ENCODE assay signal across 13 cellular contexts in the genomic region with DNA sequence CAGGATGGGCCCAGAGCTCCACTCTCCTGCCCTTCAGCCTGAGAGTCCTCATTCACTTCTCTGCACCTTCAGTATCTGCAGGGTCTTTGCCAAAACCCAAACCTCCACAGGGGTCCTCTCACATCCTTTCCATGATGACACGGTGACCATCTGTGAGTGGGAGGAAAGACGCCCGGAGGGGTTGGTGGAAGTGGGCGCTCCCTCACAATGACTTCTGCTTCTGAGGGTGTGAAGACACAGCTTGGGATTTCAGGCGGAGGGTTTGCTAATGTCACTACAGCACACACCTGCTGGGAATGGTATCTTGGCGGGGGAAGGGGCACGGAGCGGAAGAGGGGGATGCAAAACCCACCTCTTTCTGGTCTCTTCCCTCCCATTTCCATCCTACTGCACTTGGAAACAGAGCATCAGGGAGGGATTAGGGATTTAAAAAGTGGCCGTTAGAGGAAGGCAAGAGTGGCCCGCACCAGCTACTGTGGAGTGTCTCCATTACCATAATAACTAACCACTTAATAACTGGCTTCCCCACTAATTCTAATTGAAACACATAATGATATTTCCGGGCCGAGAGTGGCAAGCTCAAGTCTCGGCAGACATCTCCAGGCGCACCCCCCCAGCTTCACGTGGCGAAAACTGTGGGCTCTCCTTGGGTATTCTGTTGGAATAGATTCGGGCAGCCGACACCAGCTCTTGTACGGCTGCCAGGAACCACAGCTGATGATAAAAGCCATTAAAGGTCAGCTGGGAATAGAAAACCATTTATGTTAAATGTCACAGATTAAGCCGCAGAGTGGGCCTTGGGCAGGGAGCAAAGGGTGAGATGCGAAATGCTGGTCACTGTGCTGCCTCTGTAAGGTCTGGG.
DNase-seq lines count a peak whose midpoint lies in the region; ATAC-seq, FAIRE-seq and TF ChIP-seq lines count a peak whose summit lies in the region.
"Had no signal": no experiment of that assay in that cellular context is flagged by ENCODE, and none has a peak within 500 bp of the region (broad histone marks: within the 10 kb centered on the region; RNA-seq: fewer than 3 reads in every experiment).

No MANE protein-coding gene starts in this region.

- H3K4me1 ChIP-seq in right atrium auricular region (peaks cover 0 to 21% of the 10 kb centered on the region in 2 donors), HepG2 (ENCODE audit: insufficient read depth, low read length) (no peaks in the 10 kb centered on the region)

- in situ Hi-C loops in HepG2 (cut with HindIII; ENCODE audit: extremely low pct_ligation_motif_present, low pct_unique_long_range_greater_than_20kb): no loop called here

- intact Hi-C loops in HepG2 (cut with micrococcal nuclease; ENCODE audit: unreplicated experiment): no loop called here

- ATAC-seq in HepG2 (no peak), HG02973 (IDR thresholded peaks at IDR 0.05; ENCODE audit: unreplicated experiment) (no peak)
- ATAC-seq: naive thymus-derived CD8-positive, alpha-beta T cell had no signal

- no peak for TF ChIP-seq EP300 in HepG2 (IDR thresholded peaks at IDR 0.05; ENCODE audit: low read depth in 2 of 2, low read length in 2 of 2)
- TF ChIP-seq EP300 in HepG2 (CRISPR knock-in tag; IDR thresholded peaks at IDR 0.05; ENCODE audit: borderline replicate concordance): no peak

- no peaks in the 10 kb centered on the region for H3K9me3 Mint-ChIP-seq in activated naive CD4-positive, alpha-beta T cell treated with anti-CD3 and anti-CD28 coated beads, Interleukin-2, amount 10 ng/mL, durations not matched to agents 7 days and 5 days
- H3K9me3 Mint-ChIP-seq: naive thymus-derived CD8-positive, alpha-beta T cell had no signal

- no peak for TF ChIP-seq RAD21 in HepG2 (CRISPR knock-in tag; IDR thresholded peaks at IDR 0.05)

- peaks cover 19% of the 10 kb centered on the region for H3K27me3 Mint-ChIP-seq in activated naive CD4-positive, alpha-beta T cell treated with anti-CD3 and anti-CD28 coated beads, Interleukin-2, amount 10 ng/mL, durations not matched to agents 7 days and 5 days
- H3K27me3 Mint-ChIP-seq: naive thymus-derived CD8-positive, alpha-beta T cell had no signal

- H3K27ac ChIP-seq in right atrium auricular region (peak overlapping the region; percentile 21 to 48), HepG2 (ENCODE audit: extremely low read length, insufficient read depth, low read length) (no peak overlapping the region)
- H3K27ac ChIP-seq: ascending aorta, C4-2B had no signal

- no peak overlapping the region for H3K27ac Mint-ChIP-seq in activated naive CD4-positive, alpha-beta T cell treated with anti-CD3 and anti-CD28 coated beads, Interleukin-2, amount 10 ng/mL, durations not matched to agents 7 days and 5 days
- H3K27ac Mint-ChIP-seq: dendritic cell treated with granulocyte-macrophage colony-stimulating factor and Interleukin-4, amounts not matched to agents 40 ng/mL and 50 ng/mL, for 4 days; naive thymus-derived CD8-positive, alpha-beta T cell had no signal

- peaks cover 9% of the 10 kb centered on the region for H3K4me1 Mint-ChIP-seq in activated naive CD4-positive, alpha-beta T cell treated with anti-CD3 and anti-CD28 coated beads, Interleukin-2, amount 10 ng/mL, durations not matched to agents 7 days and 5 days

- POLR2A ChIA-PET in HepG2 (lab: Yijun Ruan, JAX): no interaction called here

- peak; percentile 58 for DNase-seq in D341Med (ENCODE audit: low spot score)
- peak; percentile 71 for DNase-seq in NCI-H1417 treated with DMSO at 0.1 percent for 48 hours (lab: John Stamatoyannopoulos, UW)
- DNase-seq in NCI-H82 (lab: John Stamatoyannopoulos, UW): peak; percentile 70
- no peak for DNase-seq in right atrium auricular region (ENCODE audit: low spot score)
- DNase-seq in HepG2 (ENCODE audit: low spot score): no peak
- no peak for DNase-seq in activated naive CD4-positive, alpha-beta T cell treated with anti-CD3 and anti-CD28 coated beads, Interleukin-2, amount 10 ng/mL, durations not matched to agents 7 days and 5 days
- DNase-seq: activated CD4-positive, alpha-beta T cell treated with anti-CD3 and anti-CD28 coated beads, Interleukin-2, amount 50 U/mL, for 48 hours; naive thymus-derived CD8-positive, alpha-beta T cell had no signal

- TF ChIP-seq CTCF in right atrium auricular region (IDR thresholded peaks at IDR 0.05): no peak
- no peak for TF ChIP-seq CTCF in HepG2 (CRISPR knock-in tag; IDR thresholded peaks at IDR 0.05)

- H3K27me3 ChIP-seq in right atrium auricular region (no peaks in the 10 kb centered on the region), HepG2 (ENCODE audit: control insufficient read depth in 1 of 2, insufficient read depth in 2 of 2, low read length in 2 of 2) (peaks cover 8 to 60% of the 10 kb centered on the region in 2 experiments; a peak in 4 of 5 replicates)
- H3K27me3 ChIP-seq: ascending aorta had no signal

- H4K20me1 ChIP-seq in HepG2 (ENCODE audit: insufficient read depth, low read length): no peaks in the 10 kb centered on the region

- CTCF ChIA-PET in HepG2 (lab: Yijun Ruan, JAX; ENCODE audit: low intra/inter-chr PET ratio, low total read pairs): no interaction called here
- CTCF ChIA-PET in activated naive CD4-positive, alpha-beta T cell treated with anti-CD3 and anti-CD28 coated beads, Interleukin-2, amount 10 ng/mL, durations not matched to agents 7 days and 5 days (lab: Charles Lee): no interaction called here

- H3K4me2 ChIP-seq in HepG2 (ENCODE audit: low read depth, low read length): no peak overlapping the region

- no peak for TF ChIP-seq POLR2A in HepG2 (IDR thresholded peaks at IDR 0.05; ENCODE audit: insufficient read depth in 1 of 2, low read depth in 2 of 2, low read length in 2 of 2)

- BruUV-seq in HepG2 (replicated peaks; lab: Mats Ljungman, UMichigan): no TSS peak

- H3K9me3 ChIP-seq in right atrium auricular region (no peaks in the 10 kb centered on the region), HepG2 (ENCODE audit: low read length) (no peaks in the 10 kb centered on the region)
- H3K9me3 ChIP-seq: ascending aorta had no signal

- no peak for FAIRE-seq in HepG2 (lab: Jason Lieb, UNC)
- FAIRE-seq: G401.6 had no signal

- 42% methylated on average over 20 of the region's 21 CpGs for WGBS in HepG2 (ENCODE audit: low lambda C conversion rate)

- no peak overlapping the region for H3K9ac ChIP-seq in HepG2 (ENCODE audit: insufficient read depth, low read depth, low read length)

- H3K36me3 Mint-ChIP-seq in activated naive CD4-positive, alpha-beta T cell treated with anti-CD3 and anti-CD28 coated beads, Interleukin-2, amount 10 ng/mL, durations not matched to agents 7 days and 5 days: no peaks in the 10 kb centered on the region
- H3K36me3 Mint-ChIP-seq: naive thymus-derived CD8-positive, alpha-beta T cell had no signal

- H3K79me2 ChIP-seq in HepG2 (ENCODE audit: insufficient read depth, low read length): no peaks in the 10 kb centered on the region

- H3K4me3 ChIP-seq in right atrium auricular region (no peak overlapping the region), HepG2 (replicated peaks in 1 of 3; ENCODE audit: insufficient read depth in 1 of 3, low read depth in 2 of 3, low read length in 3 of 3) (no peak overlapping the region)
- H3K4me3 ChIP-seq: ascending aorta had no signal

- no peaks in the 10 kb centered on the region for H3K36me3 ChIP-seq in right atrium auricular region
- H3K36me3 ChIP-seq in HepG2 (replicated peaks in 1 of 2; ENCODE audit: control insufficient read depth in 1 of 2, insufficient read depth in 2 of 2, low read length in 2 of 2): no peaks in the 10 kb centered on the region
- H3K36me3 ChIP-seq: ascending aorta had no signal

- no peak overlapping the region for H2AFZ ChIP-seq in HepG2 (ENCODE audit: low read length)

- no peak overlapping the region for H3K4me3 Mint-ChIP-seq in activated naive CD4-positive, alpha-beta T cell treated with anti-CD3 and anti-CD28 coated beads, Interleukin-2, amount 10 ng/mL, durations not matched to agents 7 days and 5 days
- H3K4me3 Mint-ChIP-seq: dendritic cell treated with granulocyte-macrophage colony-stimulating factor and Interleukin-4, amounts not matched to agents 40 ng/mL and 50 ng/mL, for 4 days; naive thymus-derived CD8-positive, alpha-beta T cell had no signal

TF ChIP-seq in HepG2, 621 proteins besides CTCF, POLR2A, EP300 and RAD21 (continues in another document):
- no peak for TF ChIP-seq NAIF1 (CRISPR knock-in tag; IDR thresholded peaks at IDR 0.05; ENCODE audit: borderline replicate concordance)
- TF ChIP-seq NFIB (CRISPR knock-in tag; IDR thresholded peaks at IDR 0.05; ENCODE audit: borderline replicate concordance): no peak
- TF ChIP-seq, protein P1, sequence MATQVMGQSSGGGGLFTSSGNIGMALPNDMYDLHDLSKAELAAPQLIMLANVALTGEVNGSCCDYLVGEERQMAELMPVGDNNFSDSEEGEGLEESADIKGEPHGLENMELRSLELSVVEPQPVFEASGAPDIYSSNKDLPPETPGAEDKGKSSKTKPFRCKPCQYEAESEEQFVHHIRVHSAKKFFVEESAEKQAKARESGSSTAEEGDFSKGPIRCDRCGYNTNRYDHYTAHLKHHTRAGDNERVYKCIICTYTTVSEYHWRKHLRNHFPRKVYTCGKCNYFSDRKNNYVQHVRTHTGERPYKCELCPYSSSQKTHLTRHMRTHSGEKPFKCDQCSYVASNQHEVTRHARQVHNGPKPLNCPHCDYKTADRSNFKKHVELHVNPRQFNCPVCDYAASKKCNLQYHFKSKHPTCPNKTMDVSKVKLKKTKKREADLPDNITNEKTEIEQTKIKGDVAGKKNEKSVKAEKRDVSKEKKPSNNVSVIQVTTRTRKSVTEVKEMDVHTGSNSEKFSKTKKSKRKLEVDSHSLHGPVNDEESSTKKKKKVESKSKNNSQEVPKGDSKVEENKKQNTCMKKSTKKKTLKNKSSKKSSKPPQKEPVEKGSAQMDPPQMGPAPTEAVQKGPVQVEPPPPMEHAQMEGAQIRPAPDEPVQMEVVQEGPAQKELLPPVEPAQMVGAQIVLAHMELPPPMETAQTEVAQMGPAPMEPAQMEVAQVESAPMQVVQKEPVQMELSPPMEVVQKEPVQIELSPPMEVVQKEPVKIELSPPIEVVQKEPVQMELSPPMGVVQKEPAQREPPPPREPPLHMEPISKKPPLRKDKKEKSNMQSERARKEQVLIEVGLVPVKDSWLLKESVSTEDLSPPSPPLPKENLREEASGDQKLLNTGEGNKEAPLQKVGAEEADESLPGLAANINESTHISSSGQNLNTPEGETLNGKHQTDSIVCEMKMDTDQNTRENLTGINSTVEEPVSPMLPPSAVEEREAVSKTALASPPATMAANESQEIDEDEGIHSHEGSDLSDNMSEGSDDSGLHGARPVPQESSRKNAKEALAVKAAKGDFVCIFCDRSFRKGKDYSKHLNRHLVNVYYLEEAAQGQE (IDR thresholded peaks at IDR 0.05; ENCODE audit: borderline replicate concordance in 1 of 2, low read depth in 1 of 2, low read length in 2 of 2): no peak
- no peak for TF ChIP-seq ZSCAN31 (CRISPR knock-in tag; IDR thresholded peaks at IDR 0.05; ENCODE audit: low read depth)
- TF ChIP-seq SMYD3 (CRISPR knock-in tag; IDR thresholded peaks at IDR 0.05): no peak
- no peak for TF ChIP-seq ZC3H13 (CRISPR knock-in tag; IDR thresholded peaks at IDR 0.05)
- no peak for TF ChIP-seq ZMYM4 (CRISPR knock-in tag; IDR thresholded peaks at IDR 0.05)
- no peak for TF ChIP-seq ZNF605 (CRISPR knock-in tag; IDR thresholded peaks at IDR 0.05)
- no peak for TF ChIP-seq ZNF232 (CRISPR knock-in tag; IDR thresholded peaks at IDR 0.05; ENCODE audit: borderline replicate concordance)
- TF ChIP-seq SKI (IDR thresholded peaks at IDR 0.05; ENCODE audit: partially characterized antibody): no peak

Comparison
In these comparisons a context has a peak if more than half of its experiments do, and no peak if none do; other contexts are left out.
1. DNase-seq: peak in D341Med (single experiment), NCI-H1417 treated with DMSO at 0.1 percent for 48 hours (single experiment) and NCI-H82 (single experiment); none in right atrium auricular region (single experiment), HepG2 (single experiment) and activated naive CD4-positive, alpha-beta T cell treated with anti-CD3 and anti-CD28 coated beads, Interleukin-2, amount 10 ng/mL, durations not matched to agents 7 days and 5 days (single experiment).